2 cellular contexts compared by ENCODE assay signal in the genomic region with DNA sequence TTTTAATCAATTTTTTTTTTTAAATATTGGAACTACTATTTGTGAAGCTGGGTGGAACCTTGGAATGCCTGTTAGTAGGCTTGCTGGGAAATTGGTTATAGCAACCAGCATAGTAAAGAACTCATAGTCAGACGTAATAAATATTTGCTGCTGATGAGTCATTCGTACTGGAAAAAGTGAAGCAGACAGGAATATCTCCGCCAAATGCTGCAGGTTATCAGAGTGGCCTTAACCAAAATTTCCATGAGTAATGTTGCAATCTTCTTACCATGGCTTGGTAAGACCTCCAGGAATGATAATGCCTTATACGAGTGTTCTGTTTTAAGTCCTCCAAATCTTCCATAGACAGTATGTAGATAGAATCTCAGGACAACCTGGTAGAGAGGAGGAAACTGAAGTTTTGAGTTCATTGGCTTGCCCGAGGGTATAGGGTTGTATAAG.
TF ChIP-seq lines count a peak whose summit lies in the region.

No MANE protein-coding gene starts in this region.

TF ChIP-seq in K562, 482 proteins besides CTCF, POLR2A, EP300 and RAD21 (continued from another document and continues in another):
- TF ChIP-seq, protein P1, sequence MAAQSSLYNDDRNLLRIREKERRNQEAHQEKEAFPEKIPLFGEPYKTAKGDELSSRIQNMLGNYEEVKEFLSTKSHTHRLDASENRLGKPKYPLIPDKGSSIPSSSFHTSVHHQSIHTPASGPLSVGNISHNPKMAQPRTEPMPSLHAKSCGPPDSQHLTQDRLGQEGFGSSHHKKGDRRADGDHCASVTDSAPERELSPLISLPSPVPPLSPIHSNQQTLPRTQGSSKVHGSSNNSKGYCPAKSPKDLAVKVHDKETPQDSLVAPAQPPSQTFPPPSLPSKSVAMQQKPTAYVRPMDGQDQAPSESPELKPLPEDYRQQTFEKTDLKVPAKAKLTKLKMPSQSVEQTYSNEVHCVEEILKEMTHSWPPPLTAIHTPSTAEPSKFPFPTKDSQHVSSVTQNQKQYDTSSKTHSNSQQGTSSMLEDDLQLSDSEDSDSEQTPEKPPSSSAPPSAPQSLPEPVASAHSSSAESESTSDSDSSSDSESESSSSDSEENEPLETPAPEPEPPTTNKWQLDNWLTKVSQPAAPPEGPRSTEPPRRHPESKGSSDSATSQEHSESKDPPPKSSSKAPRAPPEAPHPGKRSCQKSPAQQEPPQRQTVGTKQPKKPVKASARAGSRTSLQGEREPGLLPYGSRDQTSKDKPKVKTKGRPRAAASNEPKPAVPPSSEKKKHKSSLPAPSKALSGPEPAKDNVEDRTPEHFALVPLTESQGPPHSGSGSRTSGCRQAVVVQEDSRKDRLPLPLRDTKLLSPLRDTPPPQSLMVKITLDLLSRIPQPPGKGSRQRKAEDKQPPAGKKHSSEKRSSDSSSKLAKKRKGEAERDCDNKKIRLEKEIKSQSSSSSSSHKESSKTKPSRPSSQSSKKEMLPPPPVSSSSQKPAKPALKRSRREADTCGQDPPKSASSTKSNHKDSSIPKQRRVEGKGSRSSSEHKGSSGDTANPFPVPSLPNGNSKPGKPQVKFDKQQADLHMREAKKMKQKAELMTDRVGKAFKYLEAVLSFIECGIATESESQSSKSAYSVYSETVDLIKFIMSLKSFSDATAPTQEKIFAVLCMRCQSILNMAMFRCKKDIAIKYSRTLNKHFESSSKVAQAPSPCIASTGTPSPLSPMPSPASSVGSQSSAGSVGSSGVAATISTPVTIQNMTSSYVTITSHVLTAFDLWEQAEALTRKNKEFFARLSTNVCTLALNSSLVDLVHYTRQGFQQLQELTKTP (IDR thresholded peaks at IDR 0.05; ENCODE audit: low read depth in 1 of 2, partially characterized antibody in 2 of 2) = peak in 1 of 2 experiments; percentile 26
- TF ChIP-seq NFATC3 (IDR thresholded peaks at IDR 0.05) (peak; percentile 98), SMARCC2 (IDR thresholded peaks at IDR 0.05; ENCODE audit: low read depth) (peak; percentile 74; the same call in 1 of the 2 replicates), RBM15 (IDR thresholded peaks at IDR 0.05; ENCODE audit: insufficient read depth, low read length) (no peak), HDAC1 (IDR thresholded peaks at IDR 0.05) (peak in 1 of 2 experiments; percentile 29; a peak in 1 of 4 replicates), ARNT (IDR thresholded peaks at IDR 0.05) (peak in 1 of 2 experiments; percentile 36; a peak in 1 of 4 replicates), NR2C1 (IDR thresholded peaks at IDR 0.05) (no peak), NR2C1 (tag; IDR thresholded peaks at IDR 0.05) (0 out of 2 replicates have a peak, but pooled peaks have one; percentile 38), MBD2 (IDR thresholded peaks at IDR 0.05; ENCODE audit: borderline replicate concordance, low read depth) (peak; percentile 52; the same call in 1 of the 2 replicates), LARP7 (IDR thresholded peaks at IDR 0.05) (no peak), ERF (CRISPR knock-in tag; IDR thresholded peaks at IDR 0.05) (no peak), PML (IDR thresholded peaks at IDR 0.05; ENCODE audit: low read length) (no peak), PTBP1 (IDR thresholded peaks at IDR 0.05; ENCODE audit: low read depth, low read length) (no peak), ZZZ3 (IDR thresholded peaks at IDR 0.05) (no peak), TAF9B (IDR thresholded peaks at IDR 0.05; ENCODE audit: partially characterized antibody) (no peak), FOS (IDR thresholded peaks at IDR 0.05; ENCODE audit: extremely low read depth, insufficient read length) (peak; percentile 76), ESRRA (IDR thresholded peaks at IDR 0.05; ENCODE audit: borderline replicate concordance, low read depth) (peak; percentile 59; the same call in 1 of the 2 replicates), NBN (IDR thresholded peaks at IDR 0.05; ENCODE audit: low read depth) (peak; percentile 65; the same call in 1 of the 2 replicates), ZKSCAN1 (IDR thresholded peaks at IDR 0.05; ENCODE audit: low read depth, low read length) (peak; percentile 91), ARID1B (IDR thresholded peaks at IDR 0.05) (peak; percentile 87), ZNF384 (IDR thresholded peaks at IDR 0.05; ENCODE audit: low read depth, low read length) (0 out of 2 replicates have a peak, but pooled peaks have one; percentile 5), MEF2D (tag; conservative IDR thresholded peaks at IDR 0.05; ENCODE audit: low read depth) (peak; percentile 47; the same call in 1 of the 2 replicates), PCBP2 (IDR thresholded peaks at IDR 0.05; ENCODE audit: low read depth, low read length, poor library complexity, severe bottlenecking) (no peak), KDM1A (IDR thresholded peaks at IDR 0.05) (peak; percentile 37 to 58; a peak in 2 of 4 replicates), TOE1 (IDR thresholded peaks at IDR 0.05; ENCODE audit: borderline replicate concordance) (no peak), TOE1 (CRISPR knock-in tag; IDR thresholded peaks at IDR 0.05; ENCODE audit: borderline replicate concordance, low read depth) (no peak)
- TF ChIP-seq, protein P2, sequence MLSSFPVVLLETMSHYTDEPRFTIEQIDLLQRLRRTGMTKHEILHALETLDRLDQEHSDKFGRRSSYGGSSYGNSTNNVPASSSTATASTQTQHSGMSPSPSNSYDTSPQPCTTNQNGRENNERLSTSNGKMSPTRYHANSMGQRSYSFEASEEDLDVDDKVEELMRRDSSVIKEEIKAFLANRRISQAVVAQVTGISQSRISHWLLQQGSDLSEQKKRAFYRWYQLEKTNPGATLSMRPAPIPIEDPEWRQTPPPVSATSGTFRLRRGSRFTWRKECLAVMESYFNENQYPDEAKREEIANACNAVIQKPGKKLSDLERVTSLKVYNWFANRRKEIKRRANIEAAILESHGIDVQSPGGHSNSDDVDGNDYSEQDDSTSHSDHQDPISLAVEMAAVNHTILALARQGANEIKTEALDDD (IDR thresholded peaks at IDR 0.05) = peak; percentile 86
- TF ChIP-seq, protein P3, sequence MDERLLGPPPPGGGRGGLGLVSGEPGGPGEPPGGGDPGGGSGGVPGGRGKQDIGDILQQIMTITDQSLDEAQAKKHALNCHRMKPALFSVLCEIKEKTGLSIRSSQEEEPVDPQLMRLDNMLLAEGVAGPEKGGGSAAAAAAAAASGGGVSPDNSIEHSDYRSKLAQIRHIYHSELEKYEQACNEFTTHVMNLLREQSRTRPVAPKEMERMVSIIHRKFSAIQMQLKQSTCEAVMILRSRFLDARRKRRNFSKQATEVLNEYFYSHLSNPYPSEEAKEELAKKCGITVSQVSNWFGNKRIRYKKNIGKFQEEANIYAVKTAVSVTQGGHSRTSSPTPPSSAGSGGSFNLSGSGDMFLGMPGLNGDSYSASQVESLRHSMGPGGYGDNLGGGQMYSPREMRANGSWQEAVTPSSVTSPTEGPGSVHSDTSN (CRISPR knock-in tag; IDR thresholded peaks at IDR 0.05; ENCODE audit: low read depth) = no peak
- TF ChIP-seq, protein P3 (tag; conservative IDR thresholded peaks at IDR 0.05; ENCODE audit: low read depth) = no peak

TF ChIP-seq in HepG2, 621 proteins besides CTCF, POLR2A, EP300 and RAD21 (continued from another document and continues in another):
- TF ChIP-seq, protein P4, sequence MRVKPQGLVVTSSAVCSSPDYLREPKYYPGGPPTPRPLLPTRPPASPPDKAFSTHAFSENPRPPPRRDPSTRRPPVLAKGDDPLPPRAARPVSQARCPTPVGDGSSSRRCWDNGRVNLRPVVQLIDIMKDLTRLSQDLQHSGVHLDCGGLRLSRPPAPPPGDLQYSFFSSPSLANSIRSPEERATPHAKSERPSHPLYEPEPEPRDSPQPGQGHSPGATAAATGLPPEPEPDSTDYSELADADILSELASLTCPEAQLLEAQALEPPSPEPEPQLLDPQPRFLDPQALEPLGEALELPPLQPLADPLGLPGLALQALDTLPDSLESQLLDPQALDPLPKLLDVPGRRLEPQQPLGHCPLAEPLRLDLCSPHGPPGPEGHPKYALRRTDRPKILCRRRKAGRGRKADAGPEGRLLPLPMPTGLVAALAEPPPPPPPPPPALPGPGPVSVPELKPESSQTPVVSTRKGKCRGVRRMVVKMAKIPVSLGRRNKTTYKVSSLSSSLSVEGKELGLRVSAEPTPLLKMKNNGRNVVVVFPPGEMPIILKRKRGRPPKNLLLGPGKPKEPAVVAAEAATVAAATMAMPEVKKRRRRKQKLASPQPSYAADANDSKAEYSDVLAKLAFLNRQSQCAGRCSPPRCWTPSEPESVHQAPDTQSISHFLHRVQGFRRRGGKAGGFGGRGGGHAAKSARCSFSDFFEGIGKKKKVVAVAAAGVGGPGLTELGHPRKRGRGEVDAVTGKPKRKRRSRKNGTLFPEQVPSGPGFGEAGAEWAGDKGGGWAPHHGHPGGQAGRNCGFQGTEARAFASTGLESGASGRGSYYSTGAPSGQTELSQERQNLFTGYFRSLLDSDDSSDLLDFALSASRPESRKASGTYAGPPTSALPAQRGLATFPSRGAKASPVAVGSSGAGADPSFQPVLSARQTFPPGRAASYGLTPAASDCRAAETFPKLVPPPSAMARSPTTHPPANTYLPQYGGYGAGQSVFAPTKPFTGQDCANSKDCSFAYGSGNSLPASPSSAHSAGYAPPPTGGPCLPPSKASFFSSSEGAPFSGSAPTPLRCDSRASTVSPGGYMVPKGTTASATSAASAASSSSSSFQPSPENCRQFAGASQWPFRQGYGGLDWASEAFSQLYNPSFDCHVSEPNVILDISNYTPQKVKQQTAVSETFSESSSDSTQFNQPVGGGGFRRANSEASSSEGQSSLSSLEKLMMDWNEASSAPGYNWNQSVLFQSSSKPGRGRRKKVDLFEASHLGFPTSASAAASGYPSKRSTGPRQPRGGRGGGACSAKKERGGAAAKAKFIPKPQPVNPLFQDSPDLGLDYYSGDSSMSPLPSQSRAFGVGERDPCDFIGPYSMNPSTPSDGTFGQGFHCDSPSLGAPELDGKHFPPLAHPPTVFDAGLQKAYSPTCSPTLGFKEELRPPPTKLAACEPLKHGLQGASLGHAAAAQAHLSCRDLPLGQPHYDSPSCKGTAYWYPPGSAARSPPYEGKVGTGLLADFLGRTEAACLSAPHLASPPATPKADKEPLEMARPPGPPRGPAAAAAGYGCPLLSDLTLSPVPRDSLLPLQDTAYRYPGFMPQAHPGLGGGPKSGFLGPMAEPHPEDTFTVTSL (CRISPR knock-in tag; IDR thresholded peaks at IDR 0.05; ENCODE audit: borderline replicate concordance) = 0 out of 2 replicates have a peak, but pooled peaks have one; percentile 11
- TF ChIP-seq DMAP1 (CRISPR knock-in tag; IDR thresholded peaks at IDR 0.05) (no peak), KMT2A (CRISPR knock-in tag; IDR thresholded peaks at IDR 0.05) (no peak), ZNF136 (CRISPR knock-in tag; IDR thresholded peaks at IDR 0.05; ENCODE audit: low read depth) (no peak), MLLT10 (CRISPR knock-in tag; IDR thresholded peaks at IDR 0.05) (no peak), ZNF598 (CRISPR knock-in tag; IDR thresholded peaks at IDR 0.05; ENCODE audit: borderline replicate concordance) (no peak)
- TF ChIP-seq, protein P5, sequence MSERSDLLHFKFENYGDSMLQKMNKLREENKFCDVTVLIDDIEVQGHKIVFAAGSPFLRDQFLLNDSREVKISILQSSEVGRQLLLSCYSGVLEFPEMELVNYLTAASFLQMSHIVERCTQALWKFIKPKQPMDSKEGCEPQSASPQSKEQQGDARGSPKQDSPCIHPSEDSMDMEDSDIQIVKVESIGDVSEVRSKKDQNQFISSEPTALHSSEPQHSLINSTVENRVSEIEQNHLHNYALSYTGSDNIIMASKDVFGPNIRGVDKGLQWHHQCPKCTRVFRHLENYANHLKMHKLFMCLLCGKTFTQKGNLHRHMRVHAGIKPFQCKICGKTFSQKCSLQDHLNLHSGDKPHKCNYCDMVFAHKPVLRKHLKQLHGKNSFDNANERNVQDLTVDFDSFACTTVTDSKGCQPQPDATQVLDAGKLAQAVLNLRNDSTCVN (CRISPR knock-in tag; IDR thresholded peaks at IDR 0.05; ENCODE audit: borderline replicate concordance) = no peak
- TF ChIP-seq, protein P6, sequence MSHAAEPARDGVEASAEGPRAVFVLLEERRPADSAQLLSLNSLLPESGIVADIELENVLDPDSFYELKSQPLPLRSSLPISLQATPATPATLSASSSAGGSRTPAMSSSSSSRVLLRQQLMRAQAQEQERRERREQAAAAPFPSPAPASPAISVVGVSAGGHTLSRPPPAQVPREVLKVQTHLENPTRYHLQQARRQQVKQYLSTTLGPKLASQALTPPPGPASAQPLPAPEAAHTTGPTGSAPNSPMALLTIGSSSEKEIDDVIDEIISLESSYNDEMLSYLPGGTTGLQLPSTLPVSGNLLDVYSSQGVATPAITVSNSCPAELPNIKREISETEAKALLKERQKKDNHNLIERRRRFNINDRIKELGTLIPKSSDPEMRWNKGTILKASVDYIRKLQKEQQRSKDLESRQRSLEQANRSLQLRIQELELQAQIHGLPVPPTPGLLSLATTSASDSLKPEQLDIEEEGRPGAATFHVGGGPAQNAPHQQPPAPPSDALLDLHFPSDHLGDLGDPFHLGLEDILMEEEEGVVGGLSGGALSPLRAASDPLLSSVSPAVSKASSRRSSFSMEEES (CRISPR knock-in tag; IDR thresholded peaks at IDR 0.05) = no peak
- TF ChIP-seq, protein P7, sequence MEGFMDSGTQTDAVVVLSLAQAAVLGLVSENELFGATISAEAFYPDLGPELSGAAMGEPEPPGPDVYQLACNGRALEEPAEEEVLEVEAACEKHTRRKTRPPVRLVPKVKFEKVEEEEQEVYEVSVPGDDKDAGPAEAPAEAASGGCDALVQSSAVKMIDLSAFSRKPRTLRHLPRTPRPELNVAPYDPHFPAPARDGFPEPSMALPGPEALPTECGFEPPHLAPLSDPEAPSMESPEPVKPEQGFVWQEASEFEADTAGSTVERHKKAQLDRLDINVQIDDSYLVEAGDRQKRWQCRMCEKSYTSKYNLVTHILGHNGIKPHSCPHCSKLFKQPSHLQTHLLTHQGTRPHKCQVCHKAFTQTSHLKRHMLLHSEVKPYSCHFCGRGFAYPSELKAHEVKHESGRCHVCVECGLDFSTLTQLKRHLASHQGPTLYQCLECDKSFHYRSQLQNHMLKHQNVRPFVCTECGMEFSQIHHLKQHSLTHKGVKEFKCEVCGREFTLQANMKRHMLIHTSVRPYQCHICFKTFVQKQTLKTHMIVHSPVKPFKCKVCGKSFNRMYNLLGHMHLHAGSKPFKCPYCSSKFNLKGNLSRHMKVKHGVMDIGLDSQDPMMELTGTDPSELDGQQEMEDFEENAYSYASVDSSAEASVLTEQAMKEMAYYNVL (CRISPR knock-in tag; IDR thresholded peaks at IDR 0.05; ENCODE audit: borderline replicate concordance) = no peak
- TF ChIP-seq, protein P8, sequence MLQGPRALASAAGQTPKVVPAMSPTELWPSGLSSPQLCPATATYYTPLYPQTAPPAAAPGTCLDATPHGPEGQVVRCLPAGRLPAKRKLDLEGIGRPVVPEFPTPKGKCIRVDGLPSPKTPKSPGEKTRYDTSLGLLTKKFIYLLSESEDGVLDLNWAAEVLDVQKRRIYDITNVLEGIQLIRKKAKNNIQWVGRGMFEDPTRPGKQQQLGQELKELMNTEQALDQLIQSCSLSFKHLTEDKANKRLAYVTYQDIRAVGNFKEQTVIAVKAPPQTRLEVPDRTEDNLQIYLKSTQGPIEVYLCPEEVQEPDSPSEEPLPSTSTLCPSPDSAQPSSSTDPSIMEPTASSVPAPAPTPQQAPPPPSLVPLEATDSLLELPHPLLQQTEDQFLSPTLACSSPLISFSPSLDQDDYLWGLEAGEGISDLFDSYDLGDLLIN (CRISPR knock-in tag; IDR thresholded peaks at IDR 0.05; ENCODE audit: borderline replicate concordance) = no peak
- TF ChIP-seq, protein P3 (CRISPR knock-in tag; IDR thresholded peaks at IDR 0.05) = no peak
